1 cellular context compared by ENCODE assay signal in the genomic region with DNA sequence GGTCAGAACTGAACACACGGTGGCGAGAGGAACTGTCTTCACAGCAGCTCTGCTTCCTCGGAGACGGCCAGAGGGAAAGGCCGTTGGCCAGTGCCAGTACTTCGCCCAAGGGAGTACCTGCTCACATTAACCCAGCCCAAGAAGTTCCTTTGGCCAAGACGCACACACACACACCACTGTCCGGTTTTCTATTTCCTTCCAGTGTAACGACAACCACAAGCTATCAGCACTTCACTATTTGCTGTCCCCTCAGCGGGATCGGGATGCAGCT.
TF ChIP-seq lines count a peak whose summit lies in the region.

No MANE protein-coding gene starts in this region.

TF ChIP-seq in K562, 482 proteins besides CTCF, POLR2A, EP300 and RAD21 (continues in another document):
- no peak for TF ChIP-seq CBFB (CRISPR knock-in tag; IDR thresholded peaks at IDR 0.05)
- no peak for TF ChIP-seq RFX5 (IDR thresholded peaks at IDR 0.05; ENCODE audit: low read depth, low read length)
- TF ChIP-seq ESRRA (IDR thresholded peaks at IDR 0.05; ENCODE audit: borderline replicate concordance, low read depth), result peak; percentile 88
- TF ChIP-seq ZNF584 (CRISPR knock-in tag; IDR thresholded peaks at IDR 0.05; ENCODE audit: low read depth), result no peak
- TF ChIP-seq SPI1 (IDR thresholded peaks at IDR 0.05; ENCODE audit: borderline replicate concordance, low read depth, low read length), result 0 out of 2 replicates have a peak, but pooled peaks have one; percentile 62
- TF ChIP-seq ZNF75A (CRISPR knock-in tag; IDR thresholded peaks at IDR 0.05), result no peak
- TF ChIP-seq ZNF324 (CRISPR knock-in tag; IDR thresholded peaks at IDR 0.05), result no peak
- TF ChIP-seq ZBTB8A (IDR thresholded peaks at IDR 0.05; ENCODE audit: partially characterized antibody), result no peak
- TF ChIP-seq ZC3H11A (IDR thresholded peaks at IDR 0.05; ENCODE audit: low read depth, low read length), result no peak
- TF ChIP-seq CC2D1A (IDR thresholded peaks at IDR 0.05), result no peak
- TF ChIP-seq ZSCAN32 (CRISPR knock-in tag; IDR thresholded peaks at IDR 0.05), result no peak
- TF ChIP-seq ADNP (tag; IDR thresholded peaks at IDR 0.05), result no peak
- TF ChIP-seq, protein P1, sequence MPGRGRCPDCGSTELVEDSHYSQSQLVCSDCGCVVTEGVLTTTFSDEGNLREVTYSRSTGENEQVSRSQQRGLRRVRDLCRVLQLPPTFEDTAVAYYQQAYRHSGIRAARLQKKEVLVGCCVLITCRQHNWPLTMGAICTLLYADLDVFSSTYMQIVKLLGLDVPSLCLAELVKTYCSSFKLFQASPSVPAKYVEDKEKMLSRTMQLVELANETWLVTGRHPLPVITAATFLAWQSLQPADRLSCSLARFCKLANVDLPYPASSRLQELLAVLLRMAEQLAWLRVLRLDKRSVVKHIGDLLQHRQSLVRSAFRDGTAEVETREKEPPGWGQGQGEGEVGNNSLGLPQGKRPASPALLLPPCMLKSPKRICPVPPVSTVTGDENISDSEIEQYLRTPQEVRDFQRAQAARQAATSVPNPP (IDR thresholded peaks at IDR 0.05; ENCODE audit: borderline replicate concordance, insufficient read depth, insufficient read length), result no peak
- TF ChIP-seq KAT8 (IDR thresholded peaks at IDR 0.05; ENCODE audit: low read depth), result no peak
- no peak for TF ChIP-seq CEBPB (tag; IDR thresholded peaks at IDR 0.05)
- TF ChIP-seq ZNF551 (CRISPR knock-in tag; IDR thresholded peaks at IDR 0.05), result no peak
- TF ChIP-seq, protein P2, sequence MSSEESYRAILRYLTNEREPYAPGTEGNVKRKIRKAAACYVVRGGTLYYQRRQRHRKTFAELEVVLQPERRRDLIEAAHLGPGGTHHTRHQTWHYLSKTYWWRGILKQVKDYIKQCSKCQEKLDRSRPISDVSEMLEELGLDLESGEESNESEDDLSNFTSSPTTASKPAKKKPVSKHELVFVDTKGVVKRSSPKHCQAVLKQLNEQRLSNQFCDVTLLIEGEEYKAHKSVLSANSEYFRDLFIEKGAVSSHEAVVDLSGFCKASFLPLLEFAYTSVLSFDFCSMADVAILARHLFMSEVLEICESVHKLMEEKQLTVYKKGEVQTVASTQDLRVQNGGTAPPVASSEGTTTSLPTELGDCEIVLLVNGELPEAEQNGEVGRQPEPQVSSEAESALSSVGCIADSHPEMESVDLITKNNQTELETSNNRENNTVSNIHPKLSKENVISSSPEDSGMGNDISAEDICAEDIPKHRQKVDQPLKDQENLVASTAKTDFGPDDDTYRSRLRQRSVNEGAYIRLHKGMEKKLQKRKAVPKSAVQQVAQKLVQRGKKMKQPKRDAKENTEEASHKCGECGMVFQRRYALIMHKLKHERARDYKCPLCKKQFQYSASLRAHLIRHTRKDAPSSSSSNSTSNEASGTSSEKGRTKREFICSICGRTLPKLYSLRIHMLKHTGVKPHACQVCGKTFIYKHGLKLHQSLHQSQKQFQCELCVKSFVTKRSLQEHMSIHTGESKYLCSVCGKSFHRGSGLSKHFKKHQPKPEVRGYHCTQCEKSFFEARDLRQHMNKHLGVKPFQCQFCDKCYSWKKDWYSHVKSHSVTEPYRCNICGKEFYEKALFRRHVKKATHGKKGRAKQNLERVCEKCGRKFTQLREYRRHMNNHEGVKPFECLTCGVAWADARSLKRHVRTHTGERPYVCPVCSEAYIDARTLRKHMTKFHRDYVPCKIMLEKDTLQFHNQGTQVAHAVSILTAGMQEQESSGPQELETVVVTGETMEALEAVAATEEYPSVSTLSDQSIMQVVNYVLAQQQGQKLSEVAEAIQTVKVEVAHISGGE (CRISPR knock-in tag; IDR thresholded peaks at IDR 0.05), result no peak; a peak in 1 of 6 replicates
- TF ChIP-seq TAF1 (IDR thresholded peaks at IDR 0.05; ENCODE audit: control insufficient read depth, extremely low read depth, insufficient read depth, low read length, severe bottlenecking), result peak; percentile 47
- TF ChIP-seq, protein P3, sequence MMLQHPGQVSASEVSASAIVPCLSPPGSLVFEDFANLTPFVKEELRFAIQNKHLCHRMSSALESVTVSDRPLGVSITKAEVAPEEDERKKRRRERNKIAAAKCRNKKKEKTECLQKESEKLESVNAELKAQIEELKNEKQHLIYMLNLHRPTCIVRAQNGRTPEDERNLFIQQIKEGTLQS (IDR thresholded peaks at IDR 0.05), result no peak
- TF ChIP-seq, protein P3 (CRISPR knock-in tag; conservative IDR thresholded peaks at IDR 0.05), result no peak
- TF ChIP-seq, protein P4, sequence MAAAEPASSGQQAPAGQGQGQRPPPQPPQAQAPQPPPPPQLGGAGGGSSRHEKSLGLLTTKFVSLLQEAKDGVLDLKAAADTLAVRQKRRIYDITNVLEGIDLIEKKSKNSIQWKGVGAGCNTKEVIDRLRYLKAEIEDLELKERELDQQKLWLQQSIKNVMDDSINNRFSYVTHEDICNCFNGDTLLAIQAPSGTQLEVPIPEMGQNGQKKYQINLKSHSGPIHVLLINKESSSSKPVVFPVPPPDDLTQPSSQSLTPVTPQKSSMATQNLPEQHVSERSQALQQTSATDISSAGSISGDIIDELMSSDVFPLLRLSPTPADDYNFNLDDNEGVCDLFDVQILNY (CRISPR knock-in tag; IDR thresholded peaks at IDR 0.05), result no peak
- 0 out of 2 replicates have a peak, but pooled peaks have one; percentile 17 for TF ChIP-seq ZNF644 (tag; IDR thresholded peaks at IDR 0.05; ENCODE audit: low read depth)
- TF ChIP-seq, protein P5, sequence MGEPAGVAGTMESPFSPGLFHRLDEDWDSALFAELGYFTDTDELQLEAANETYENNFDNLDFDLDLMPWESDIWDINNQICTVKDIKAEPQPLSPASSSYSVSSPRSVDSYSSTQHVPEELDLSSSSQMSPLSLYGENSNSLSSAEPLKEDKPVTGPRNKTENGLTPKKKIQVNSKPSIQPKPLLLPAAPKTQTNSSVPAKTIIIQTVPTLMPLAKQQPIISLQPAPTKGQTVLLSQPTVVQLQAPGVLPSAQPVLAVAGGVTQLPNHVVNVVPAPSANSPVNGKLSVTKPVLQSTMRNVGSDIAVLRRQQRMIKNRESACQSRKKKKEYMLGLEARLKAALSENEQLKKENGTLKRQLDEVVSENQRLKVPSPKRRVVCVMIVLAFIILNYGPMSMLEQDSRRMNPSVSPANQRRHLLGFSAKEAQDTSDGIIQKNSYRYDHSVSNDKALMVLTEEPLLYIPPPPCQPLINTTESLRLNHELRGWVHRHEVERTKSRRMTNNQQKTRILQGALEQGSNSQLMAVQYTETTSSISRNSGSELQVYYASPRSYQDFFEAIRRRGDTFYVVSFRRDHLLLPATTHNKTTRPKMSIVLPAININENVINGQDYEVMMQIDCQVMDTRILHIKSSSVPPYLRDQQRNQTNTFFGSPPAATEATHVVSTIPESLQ (CRISPR knock-in tag; IDR thresholded peaks at IDR 0.05), result no peak
- no peak for TF ChIP-seq FOS (IDR thresholded peaks at IDR 0.05; ENCODE audit: extremely low read depth, insufficient read length)
- TF ChIP-seq RCOR1 (IDR thresholded peaks at IDR 0.05; ENCODE audit: borderline replicate concordance in 1 of 2, low read depth in 2 of 2, low read length in 2 of 2), result no peak
- no peak for TF ChIP-seq CCNT2 (IDR thresholded peaks at IDR 0.05; ENCODE audit: borderline replicate concordance, extremely low read depth, insufficient read length, low read depth, low read length)
- no peak for TF ChIP-seq TAF9B (IDR thresholded peaks at IDR 0.05; ENCODE audit: partially characterized antibody)
- TF ChIP-seq ZNF436 (CRISPR knock-in tag; IDR thresholded peaks at IDR 0.05), result no peak
- TF ChIP-seq ETV1 (tag; conservative IDR thresholded peaks at IDR 0.05; ENCODE audit: low read depth), result no peak
- no peak for TF ChIP-seq IFI16 (CRISPR knock-in tag; IDR thresholded peaks at IDR 0.05)
- TF ChIP-seq DACH1 (IDR thresholded peaks at IDR 0.05; ENCODE audit: partially characterized antibody), result no peak
- TF ChIP-seq ZNF717 (CRISPR knock-in tag; IDR thresholded peaks at IDR 0.05), result no peak
- TF ChIP-seq KDM1A (IDR thresholded peaks at IDR 0.05), result no peak
- no peak for TF ChIP-seq TCF7 (IDR thresholded peaks at IDR 0.05; ENCODE audit: borderline replicate concordance)
- TF ChIP-seq RNF2 (IDR thresholded peaks at IDR 0.05), result no peak
- no peak for TF ChIP-seq KDM4B (IDR thresholded peaks at IDR 0.05; ENCODE audit: borderline replicate concordance in 2 of 2, low read depth in 1 of 2)
- peak; percentile 6 for TF ChIP-seq ZNF146 (CRISPR knock-in tag; IDR thresholded peaks at IDR 0.05; ENCODE audit: unreplicated experiment)
- no peak for TF ChIP-seq KLF10 (CRISPR knock-in tag; IDR thresholded peaks at IDR 0.05)
- no peak; the same call in 1 of the 2 replicates for TF ChIP-seq GABPA (tag; conservative IDR thresholded peaks at IDR 0.05; ENCODE audit: low read depth)
- TF ChIP-seq POLR3G (IDR thresholded peaks at IDR 0.05; ENCODE audit: extremely low read depth, insufficient read length, insufficient replicate concordance), result no peak
- TF ChIP-seq, protein P6, sequence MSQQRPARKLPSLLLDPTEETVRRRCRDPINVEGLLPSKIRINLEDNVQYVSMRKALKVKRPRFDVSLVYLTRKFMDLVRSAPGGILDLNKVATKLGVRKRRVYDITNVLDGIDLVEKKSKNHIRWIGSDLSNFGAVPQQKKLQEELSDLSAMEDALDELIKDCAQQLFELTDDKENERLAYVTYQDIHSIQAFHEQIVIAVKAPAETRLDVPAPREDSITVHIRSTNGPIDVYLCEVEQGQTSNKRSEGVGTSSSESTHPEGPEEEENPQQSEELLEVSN (IDR thresholded peaks at IDR 0.05; ENCODE audit: borderline replicate concordance in 1 of 2, extremely low read depth in 1 of 2, insufficient read depth in 1 of 2, insufficient read length in 1 of 2, low read depth in 1 of 2, low read length in 1 of 2, poor library complexity in 1 of 2, severe bottlenecking in 1 of 2), result no peak
- no peak for TF ChIP-seq JUNB (CRISPR knock-in tag; conservative IDR thresholded peaks at IDR 0.05)
- TF ChIP-seq TBP (optimal IDR thresholded peaks at IDR 0.05; ENCODE audit: low read depth, low read length), result no peak
- no peak for TF ChIP-seq ZNF175 (CRISPR knock-in tag; IDR thresholded peaks at IDR 0.05; ENCODE audit: low read depth)
- TF ChIP-seq CHD4 (IDR thresholded peaks at IDR 0.05; ENCODE audit: insufficient read depth, insufficient replicate concordance, low read depth, low read length, poor library complexity, severe bottlenecking), result no peak
- TF ChIP-seq ZNF589 (CRISPR knock-in tag; IDR thresholded peaks at IDR 0.05; ENCODE audit: low read depth), result 0 out of 2 replicates have a peak, but pooled peaks have one; percentile 16
- TF ChIP-seq THRAP3 (IDR thresholded peaks at IDR 0.05; ENCODE audit: borderline replicate concordance), result no peak
- peak; percentile 31; the same call in 1 of the 2 replicates for TF ChIP-seq ZFX (CRISPR knock-in tag; IDR thresholded peaks at IDR 0.05)
- TF ChIP-seq SNIP1 (IDR thresholded peaks at IDR 0.05; ENCODE audit: low read depth), result no peak
- no peak for TF ChIP-seq JUND (IDR thresholded peaks at IDR 0.05; ENCODE audit: borderline replicate concordance, low read depth, low read length)
- TF ChIP-seq JUND (tag; IDR thresholded peaks at IDR 0.05; ENCODE audit: borderline replicate concordance, low read depth, low read length), result 0 out of 3 replicates have a peak, but pooled peaks have one; percentile 39
- TF ChIP-seq MCM5 (IDR thresholded peaks at IDR 0.05; ENCODE audit: low read depth), result no peak
- TF ChIP-seq EWSR1 (IDR thresholded peaks at IDR 0.05; ENCODE audit: borderline replicate concordance, low read depth, partially characterized antibody), result no peak
- no peak for TF ChIP-seq CAMTA2 (CRISPR knock-in tag; conservative IDR thresholded peaks at IDR 0.05)
- TF ChIP-seq SRSF7 (optimal IDR thresholded peaks at IDR 0.05; ENCODE audit: low read depth, low read length), result no peak
- no peak for TF ChIP-seq PTTG1 (tag; IDR thresholded peaks at IDR 0.05; ENCODE audit: low read depth)
- TF ChIP-seq ETV6 (IDR thresholded peaks at IDR 0.05; ENCODE audit: borderline replicate concordance in 1 of 2, low read depth in 2 of 2, low read length in 1 of 2), result no peak
- no peak for TF ChIP-seq ETV6 (CRISPR knock-in tag; IDR thresholded peaks at IDR 0.05; ENCODE audit: borderline replicate concordance)
- TF ChIP-seq ESRRB (CRISPR knock-in tag; IDR thresholded peaks at IDR 0.05; ENCODE audit: borderline replicate concordance), result no peak
- no peak for TF ChIP-seq HNRNPL (IDR thresholded peaks at IDR 0.05; ENCODE audit: low read depth, low read length)
- TF ChIP-seq, protein P7, sequence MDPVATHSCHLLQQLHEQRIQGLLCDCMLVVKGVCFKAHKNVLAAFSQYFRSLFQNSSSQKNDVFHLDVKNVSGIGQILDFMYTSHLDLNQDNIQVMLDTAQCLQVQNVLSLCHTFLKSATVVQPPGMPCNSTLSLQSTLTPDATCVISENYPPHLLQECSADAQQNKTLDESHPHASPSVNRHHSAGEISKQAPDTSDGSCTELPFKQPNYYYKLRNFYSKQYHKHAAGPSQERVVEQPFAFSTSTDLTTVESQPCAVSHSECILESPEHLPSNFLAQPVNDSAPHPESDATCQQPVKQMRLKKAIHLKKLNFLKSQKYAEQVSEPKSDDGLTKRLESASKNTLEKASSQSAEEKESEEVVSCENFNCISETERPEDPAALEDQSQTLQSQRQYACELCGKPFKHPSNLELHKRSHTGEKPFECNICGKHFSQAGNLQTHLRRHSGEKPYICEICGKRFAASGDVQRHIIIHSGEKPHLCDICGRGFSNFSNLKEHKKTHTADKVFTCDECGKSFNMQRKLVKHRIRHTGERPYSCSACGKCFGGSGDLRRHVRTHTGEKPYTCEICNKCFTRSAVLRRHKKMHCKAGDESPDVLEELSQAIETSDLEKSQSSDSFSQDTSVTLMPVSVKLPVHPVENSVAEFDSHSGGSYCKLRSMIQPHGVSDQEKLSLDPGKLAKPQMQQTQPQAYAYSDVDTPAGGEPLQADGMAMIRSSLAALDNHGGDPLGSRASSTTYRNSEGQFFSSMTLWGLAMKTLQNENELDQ (CRISPR knock-in tag; IDR thresholded peaks at IDR 0.05; ENCODE audit: borderline replicate concordance), result no peak
- no peak for TF ChIP-seq ZNF311 (CRISPR knock-in tag; IDR thresholded peaks at IDR 0.05)
- no peak for TF ChIP-seq JUN (IDR thresholded peaks at IDR 0.05; ENCODE audit: borderline replicate concordance, low read depth, low read length)
- no peak for TF ChIP-seq JUN (CRISPR knock-in tag; IDR thresholded peaks at IDR 0.05; ENCODE audit: borderline replicate concordance)
- TF ChIP-seq CHD1 (IDR thresholded peaks at IDR 0.05; ENCODE audit: low read length), result no peak
- TF ChIP-seq SAP30 (IDR thresholded peaks at IDR 0.05; ENCODE audit: borderline replicate concordance, insufficient read depth, low read depth, low read length, poor library complexity, severe bottlenecking), result no peak
- no peak for TF ChIP-seq NBN (IDR thresholded peaks at IDR 0.05; ENCODE audit: low read depth)
